ENCODE assay signal across 14 cellular contexts in the genomic region with DNA sequence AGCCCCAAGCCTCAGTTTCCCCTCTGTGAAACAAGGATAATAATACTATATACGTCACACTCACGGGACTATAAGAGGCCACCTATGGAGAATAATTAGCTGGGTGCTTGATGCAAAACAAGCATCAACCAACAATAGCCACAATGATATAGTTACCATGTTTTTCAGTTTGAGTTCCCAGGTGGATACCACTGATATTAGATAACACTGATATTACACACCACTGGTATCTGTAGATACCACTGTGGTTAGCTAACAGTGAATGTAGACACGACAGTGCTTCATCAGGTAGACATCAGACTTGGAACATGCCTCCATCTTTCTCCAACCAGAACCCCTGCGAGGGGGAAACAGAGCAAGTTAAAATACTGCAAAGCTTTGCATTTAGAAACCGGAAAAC.
"Had no signal": no experiment of that assay in that cellular context is flagged by ENCODE, and none has a peak within 500 bp of the region (broad histone marks: within the 10 kb centered on the region; RNA-seq: fewer than 3 reads in every experiment).

No MANE protein-coding gene starts in this region.

- H3K36me3 ChIP-seq: breast epithelium, heart right ventricle, left lung, pancreas, suprapubic skin, upper lobe of left lung had no signal

- H3K9me3 ChIP-seq: breast epithelium, heart right ventricle, pancreas, suprapubic skin, upper lobe of left lung had no signal

- H3K4me3 ChIP-seq: left lung, pancreas, suprapubic skin, upper lobe of left lung had no signal

- H3K27ac ChIP-seq: heart right ventricle, pancreas, suprapubic skin had no signal

- H3K27me3 ChIP-seq: breast epithelium, heart right ventricle, left lung, pancreas, suprapubic skin, upper lobe of left lung had no signal

- DNase-seq: activated CD4-positive, alpha-beta memory T cell treated with anti-CD3 and anti-CD28 coated beads, Interleukin-2, amount 10 ng/mL, durations not matched to agents 7 days and 5 days; activated CD8-positive, alpha-beta memory T cell treated with anti-CD3 and anti-CD28 coated beads, Interleukin-2, amount 50 U/mL, for 48 hours; activated naive CD8-positive, alpha-beta T cell treated with anti-CD3 and anti-CD28 coated beads, Interleukin-2, amount 10 ng/mL, durations not matched to agents 7 days and 5 days; heart right ventricle; left lung; pancreas; retina; stimulated activated CD4-positive, alpha-beta T cell treated with anti-CD3 and anti-CD28 coated beads, Interleukin-4, amount 100 ng/mL, for 1 hour; stimulated activated CD8-positive, alpha-beta memory T cell treated with anti-CD3 and anti-CD28 coated beads, Interleukin-4, amount 100 ng/mL, for 48 hours; stimulated activated naive CD8-positive, alpha-beta T cell treated with anti-CD3 and anti-CD28 coated beads, Interleukin-15, Interleukin-2, amounts not matched to agents 100 U/mL and 50 U/mL, for 24 hours; T-helper 17 cell; upper lobe of left lung had no signal

- H3K4me1 ChIP-seq: breast epithelium, pancreas had no signal
